In the genomic region with DNA sequence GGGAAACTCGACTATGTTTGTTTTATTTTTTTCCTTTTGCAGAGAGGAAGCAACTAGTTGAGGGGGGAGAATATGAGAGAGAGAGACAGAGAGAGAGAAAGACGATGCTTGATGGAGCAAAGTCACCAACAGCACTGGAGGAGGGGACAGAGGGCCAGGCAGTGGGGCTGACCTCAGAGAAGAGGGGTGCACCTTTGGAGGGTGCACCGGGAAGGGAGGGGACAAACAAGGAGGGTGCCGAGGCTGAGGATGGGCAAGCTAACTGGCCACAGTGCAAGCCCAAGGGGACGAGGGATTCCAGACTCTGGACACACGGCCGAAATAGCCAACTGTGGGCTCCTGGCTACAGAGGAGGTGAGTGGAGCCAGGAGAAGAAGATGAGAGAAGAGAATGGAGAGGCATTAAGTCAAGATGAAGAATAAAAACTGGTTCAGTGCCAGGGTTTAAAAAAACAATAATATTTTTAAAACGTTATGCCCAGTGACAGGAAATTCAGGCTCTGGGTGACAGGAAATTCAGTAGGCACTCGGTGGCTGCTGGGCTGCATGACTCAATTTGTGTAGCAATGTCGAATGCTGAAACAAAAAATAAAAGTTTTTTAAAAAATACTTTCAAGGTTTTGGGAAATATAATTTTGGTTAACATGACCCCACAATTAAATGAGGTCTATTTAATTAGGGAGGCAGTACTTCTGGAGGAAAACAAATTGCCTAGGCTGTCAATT, we compare ENCODE assay signal across 8 cellular contexts. TPM values are rescaled to one million over a fixed set of nuclear protein-coding genes. Genes with fewer than 3 reads are reported as not detected.
A peak's percentile ranks its signal among the peaks of the same experiment; 100 is the strongest.
DNase-seq lines count a peak whose midpoint lies in the region; ATAC-seq and TF ChIP-seq lines count a peak whose summit lies in the region.

No MANE protein-coding gene starts in this region.

- H3K27me3 ChIP-seq in lower lobe of right lung (ENCODE audit: low read depth) (no peaks in the 10 kb centered on the region), upper lobe of right lung (no peaks in the 10 kb centered on the region)

- peaks cover 47% of the 10 kb centered on the region for H3K4me1 Mint-ChIP-seq in activated naive CD4-positive, alpha-beta T cell treated with anti-CD3 and anti-CD28 coated beads for 36 hours (ENCODE audit: low read depth)
- peaks cover 43% of the 10 kb centered on the region for H3K4me1 Mint-ChIP-seq in activated naive CD8-positive, alpha-beta T cell treated with anti-CD3 and anti-CD28 coated beads, Interleukin-2, amount 10 ng/mL, durations not matched to agents 7 days and 5 days

- H3K27ac Mint-ChIP-seq in activated naive CD4-positive, alpha-beta T cell treated with anti-CD3 and anti-CD28 coated beads for 36 hours, result peak overlapping the region; percentile 92
- peak overlapping the region; percentile 91 for H3K27ac Mint-ChIP-seq in activated naive CD8-positive, alpha-beta T cell treated with anti-CD3 and anti-CD28 coated beads, Interleukin-2, amount 10 ng/mL, durations not matched to agents 7 days and 5 days

- no peak for TF ChIP-seq CTCF in lower lobe of right lung (IDR thresholded peaks at IDR 0.05)
- TF ChIP-seq CTCF in upper lobe of right lung (IDR thresholded peaks at IDR 0.05), result no peak

- H3K9me3 Mint-ChIP-seq in activated naive CD4-positive, alpha-beta T cell treated with anti-CD3 and anti-CD28 coated beads for 36 hours, result no peaks in the 10 kb centered on the region
- H3K9me3 Mint-ChIP-seq in activated naive CD8-positive, alpha-beta T cell treated with anti-CD3 and anti-CD28 coated beads, Interleukin-2, amount 10 ng/mL, durations not matched to agents 7 days and 5 days, result no peaks in the 10 kb centered on the region

- POLR2A ChIA-PET in activated naive CD8-positive, alpha-beta T cell treated with anti-CD3 and anti-CD28 coated beads, Interleukin-2, amount 10 ng/mL, durations not matched to agents 7 days and 5 days (lab: Charles Lee), result interaction anchor here (0.7 to 5.5 kb wide), 4 partner anchors 12 to 189 kb away, joined by 3 to 61 read pairs (median 16); a partner anchor contains a TSS

- no peak for ATAC-seq in activated naive CD8-positive, alpha-beta T cell treated with anti-CD3 and anti-CD28 coated beads, Interleukin-2, amount 10 ng/mL, durations not matched to agents 7 days and 5 days (ENCODE audit: low read depth)
- ATAC-seq in lower lobe of right lung (peak; percentile 5 to 13), upper lobe of right lung (peak; percentile 5), HG03097 (IDR thresholded peaks at IDR 0.05; ENCODE audit: low FRiP score, unreplicated experiment) (no peak), HG02678 (IDR thresholded peaks at IDR 0.05; ENCODE audit: unreplicated experiment) (no peak), HG02763 (IDR thresholded peaks at IDR 0.05; ENCODE audit: unreplicated experiment) (no peak)

- H3K36me3 ChIP-seq in lower lobe of right lung, result no peaks in the 10 kb centered on the region
- no peaks in the 10 kb centered on the region for H3K36me3 ChIP-seq in upper lobe of right lung

- H3K4me3 Mint-ChIP-seq in activated naive CD4-positive, alpha-beta T cell treated with anti-CD3 and anti-CD28 coated beads for 36 hours, result peak overlapping the region; percentile 77
- peak overlapping the region; percentile 85 for H3K4me3 Mint-ChIP-seq in activated naive CD8-positive, alpha-beta T cell treated with anti-CD3 and anti-CD28 coated beads, Interleukin-2, amount 10 ng/mL, durations not matched to agents 7 days and 5 days

- intact Hi-C loops in activated naive CD4-positive, alpha-beta T cell treated with anti-CD3 and anti-CD28 coated beads for 36 hours (cut with micrococcal nuclease), result loop anchor here (1.0 to 2.0 kb wide), 5 partner anchors 7 to 281 kb away; a partner anchor contains a TSS
- intact Hi-C loops in lower lobe of right lung (cut with DNase I), result no loop called here
- intact Hi-C loops in upper lobe of right lung (cut with DNase I), result no loop called here

- H3K4me3 ChIP-seq in lower lobe of right lung (peak overlapping the region; percentile 62), upper lobe of right lung (peak overlapping the region; percentile 56)

- H3K27me3 Mint-ChIP-seq in activated naive CD4-positive, alpha-beta T cell treated with anti-CD3 and anti-CD28 coated beads for 36 hours (ENCODE audit: low read depth), result no peaks in the 10 kb centered on the region
- H3K27me3 Mint-ChIP-seq in activated naive CD8-positive, alpha-beta T cell treated with anti-CD3 and anti-CD28 coated beads, Interleukin-2, amount 10 ng/mL, durations not matched to agents 7 days and 5 days, result no peaks in the 10 kb centered on the region

- peak; percentile 57 for DNase-seq in activated naive CD4-positive, alpha-beta T cell treated with anti-CD3 and anti-CD28 coated beads for 36 hours
- DNase-seq in activated naive CD4-positive, alpha-beta T cell treated with anti-CD3 and anti-CD28 coated beads, Interleukin-2, amount 50 U/mL, for 16 hours, result no peak
- no peak for DNase-seq in activated naive CD8-positive, alpha-beta T cell treated with anti-CD3 and anti-CD28 coated beads, Interleukin-2, amount 10 ng/mL, durations not matched to agents 7 days and 5 days
- DNase-seq in lower lobe of right lung (no peak), upper lobe of right lung (no peak)

- peak overlapping the region; percentile 95 for H3K27ac ChIP-seq in lower lobe of right lung
- peak overlapping the region; percentile 93 for H3K27ac ChIP-seq in upper lobe of right lung

- CTCF ChIA-PET in activated naive CD4-positive, alpha-beta T cell treated with anti-CD3 and anti-CD28 coated beads for 36 hours (lab: Charles Lee), result interaction anchor here (1.1 to 17.5 kb wide), 7 partner anchors 7 to 51 kb away, joined by 4 to 497 read pairs (median 13); a partner anchor contains a TSS

- H3K4me1 ChIP-seq in lower lobe of right lung (peaks cover 38% of the 10 kb centered on the region), upper lobe of right lung (peaks cover 16% of the 10 kb centered on the region)

- H3K9me3 ChIP-seq in lower lobe of right lung, result no peaks in the 10 kb centered on the region
- H3K9me3 ChIP-seq in upper lobe of right lung, result no peaks in the 10 kb centered on the region

- no peaks in the 10 kb centered on the region for H3K36me3 Mint-ChIP-seq in activated naive CD4-positive, alpha-beta T cell treated with anti-CD3 and anti-CD28 coated beads for 36 hours (ENCODE audit: low read depth)
- H3K36me3 Mint-ChIP-seq in activated naive CD8-positive, alpha-beta T cell treated with anti-CD3 and anti-CD28 coated beads, Interleukin-2, amount 10 ng/mL, durations not matched to agents 7 days and 5 days, result no peaks in the 10 kb centered on the region

RNA-seq across cellular contexts. Expression of a gene that starts 13.3 kb away (rescaled TPM):
- total RNA-seq in activated naive CD4-positive, alpha-beta T cell treated with anti-CD3 and anti-CD28 coated beads for 36 hours, result 10 to 100 TPM; 50.4 to 51.1 TPM
- total RNA-seq in activated naive CD8-positive, alpha-beta T cell treated with anti-CD3 and anti-CD28 coated beads, Interleukin-2, amount 10 ng/mL, durations not matched to agents 7 days and 5 days, result 10 to 100 TPM; 70.6 to 72.9 TPM
- 115 TPM for total RNA-seq in lower lobe of right lung
- total RNA-seq in upper lobe of right lung, result 88.4 TPM

Comparison
In these comparisons a context has a peak if more than half of its experiments do, and no peak if none do; other contexts are left out.
1. ATAC-seq: peak in lower lobe of right lung (2 of 2) and upper lobe of right lung (single experiment); none in activated naive CD8-positive, alpha-beta T cell treated with anti-CD3 and anti-CD28 coated beads, Interleukin-2, amount 10 ng/mL, durations not matched to agents 7 days and 5 days (single experiment), HG03097 (single experiment), HG02678 (single experiment) and HG02763 (single experiment).